Comparison of ENCODE assay signal across 1 cellular context in genomic region chr17:35132816-35133550, GRCh38.
TF ChIP-seq lines count a peak whose summit lies in the region.

No MANE protein-coding gene starts in this region.

TF ChIP-seq in K562, 482 proteins besides CTCF, POLR2A, EP300 and RAD21:
- peak; percentile 32; the same call in 1 of the 2 replicates for TF ChIP-seq POLR2G (IDR thresholded peaks at IDR 0.05; ENCODE audit: low read depth, low read length)
- no peak for TF ChIP-seq THRA (IDR thresholded peaks at IDR 0.05)
- TF ChIP-seq RBFOX2 (IDR thresholded peaks at IDR 0.05; ENCODE audit: low read depth, low read length) = peak; percentile 34; the same call in 1 of the 2 replicates
